Comparison of ENCODE assay signal across 23 cellular contexts in the genomic region with DNA sequence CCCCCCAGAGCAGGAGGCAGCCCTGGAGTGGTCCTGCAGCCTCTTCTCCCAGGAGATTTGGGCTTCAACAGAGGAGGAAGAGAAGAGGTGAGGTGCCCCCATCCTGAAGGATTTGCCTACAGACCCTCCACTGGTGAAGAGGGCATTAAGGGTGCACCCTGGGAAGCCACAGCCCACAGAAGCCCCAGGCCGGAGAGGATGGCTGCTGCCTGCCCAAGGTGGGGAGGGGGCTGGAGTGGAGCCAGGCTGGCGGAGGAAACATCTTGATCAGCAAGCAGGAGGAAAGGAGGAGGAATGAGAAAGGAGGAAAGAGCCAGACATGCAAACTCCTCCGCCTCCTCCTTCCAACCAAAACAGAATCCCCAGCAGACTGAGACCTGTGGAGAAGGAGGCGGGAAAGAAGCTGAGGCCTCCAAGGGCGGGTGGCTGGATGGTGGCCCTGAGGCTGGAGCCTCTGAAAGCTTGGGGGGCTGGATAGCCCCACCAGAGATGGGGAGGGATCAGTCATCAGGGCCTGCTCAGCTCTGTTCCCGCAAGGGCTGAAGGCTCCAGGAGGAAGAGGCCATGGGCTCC. TPM values are rescaled to one million over a fixed set of nuclear protein-coding genes. Genes with fewer than 3 reads are reported as not detected.
A peak's percentile ranks its signal among the peaks of the same experiment; 100 is the strongest.
DNase-seq lines count a peak whose midpoint lies in the region; ATAC-seq and TF ChIP-seq lines count a peak whose summit lies in the region.
"Had no signal": no experiment of that assay in that cellular context is flagged by ENCODE, and none has a peak within 500 bp of the region (broad histone marks: within the 10 kb centered on the region; RNA-seq: fewer than 3 reads in every experiment).

No MANE protein-coding gene starts in this region.

- no peak overlapping the region for H3K4me3 Mint-ChIP-seq in endothelial cell (ENCODE audit: unreplicated experiment)
- H3K4me3 Mint-ChIP-seq in naive thymus-derived CD8-positive, alpha-beta T cell: peak overlapping the region in 1 of 10 donors; percentile 45
- H3K4me3 Mint-ChIP-seq: activated naive CD8-positive, alpha-beta T cell treated with anti-CD3 and anti-CD28 coated beads for 36 hours; naive thymus-derived CD4-positive, alpha-beta T cell had no signal

- peak overlapping the region; percentile 61 for H3K9ac ChIP-seq in NT2/D1 (ENCODE audit: insufficient read length, low read depth)

- TF ChIP-seq CTCF in endothelial cell (IDR thresholded peaks at IDR 0.05; ENCODE audit: unreplicated experiment): no peak
- TF ChIP-seq CTCF in upper lobe of left lung (IDR thresholded peaks at IDR 0.05): no peak

- H3K4me3 ChIP-seq in NT2/D1 (ENCODE audit: insufficient read length, low read depth): no peak overlapping the region
- H3K4me3 ChIP-seq in muscle layer of duodenum (ENCODE audit: low read depth in 1 of 2, low read length in 2 of 2): no peak overlapping the region
- no peak overlapping the region for H3K4me3 ChIP-seq in upper lobe of left lung
- H3K4me3 ChIP-seq: GM12878 had no signal

- no peak for TF ChIP-seq EP300 in upper lobe of left lung (IDR thresholded peaks at IDR 0.05)

- no peaks in the 10 kb centered on the region for H3K9me3 Mint-ChIP-seq in endothelial cell (ENCODE audit: unreplicated experiment)
- no peaks in the 10 kb centered on the region for H3K9me3 Mint-ChIP-seq in naive thymus-derived CD8-positive, alpha-beta T cell
- H3K9me3 Mint-ChIP-seq: activated naive CD8-positive, alpha-beta T cell treated with anti-CD3 and anti-CD28 coated beads for 36 hours; naive thymus-derived CD4-positive, alpha-beta T cell had no signal

- H3K27ac ChIP-seq in muscle layer of duodenum (ENCODE audit: low read length) (peak overlapping the region; percentile 81), upper lobe of left lung (peak overlapping the region in 3 of 4 donors; percentile 16 to 88 (median 60))
- H3K27ac ChIP-seq: brain microvascular endothelial cell had no signal

- peaks cover 29% of the 10 kb centered on the region for H3K36me3 Mint-ChIP-seq in endothelial cell (ENCODE audit: low read depth, unreplicated experiment)
- H3K36me3 Mint-ChIP-seq in naive thymus-derived CD8-positive, alpha-beta T cell: peaks cover 0 to 26% (median 2%) of the 10 kb centered on the region in 3 donors

- H3K4me1 ChIP-seq in NT2/D1 (ENCODE audit: insufficient read depth, insufficient read length) (peaks cover 19% of the 10 kb centered on the region), muscle layer of duodenum (ENCODE audit: control insufficient read depth in 1 of 2, insufficient read depth in 2 of 2, low read length in 2 of 2) (peaks cover 16 to 29% of the 10 kb centered on the region in 2 donors), upper lobe of left lung (peaks cover 50 to 86% (median 70%) of the 10 kb centered on the region in 4 donors)

- peak overlapping the region; percentile 48 for H3K27ac Mint-ChIP-seq in endothelial cell (ENCODE audit: unreplicated experiment)
- H3K27ac Mint-ChIP-seq in naive thymus-derived CD8-positive, alpha-beta T cell: peak overlapping the region in 2 of 10 donors; percentile 35 to 88
- H3K27ac Mint-ChIP-seq: activated naive CD8-positive, alpha-beta T cell treated with anti-CD3 and anti-CD28 coated beads for 36 hours had no signal

- TF ChIP-seq POLR2A in upper lobe of left lung (IDR thresholded peaks at IDR 0.05): no peak

- POLR2A ChIA-PET in naive thymus-derived CD8-positive, alpha-beta T cell (lab: Charles Lee): no interaction called here

- WGBS in upper lobe of left lung, 2 donors: 56 to 62% methylated on average over 6 of the region's 6 CpGs

- DNase-seq in NT2/D1 (ENCODE audit: low read depth, low spot score) (no peak), endothelial cell (ENCODE audit: low spot score) (no peak), upper lobe of left lung (no peak), DMS 273 treated with DMSO at 0.1 percent for 48 hours (lab: John Stamatoyannopoulos, UW) (no peak)
- no peak for DNase-seq in naive thymus-derived CD8-positive, alpha-beta T cell
- DNase-seq: activated CD4-positive, alpha-beta T cell treated with anti-CD3 and anti-CD28 coated beads for 1 hour; activated naive CD8-positive, alpha-beta T cell treated with anti-CD3 and anti-CD28 coated beads for 36 hours; AML-193; brain microvascular endothelial cell; dermis blood vessel endothelial cell; GF-D8; naive thymus-derived CD4-positive, alpha-beta T cell; NCI-H1436 treated with DMSO at 0.1 percent for 48 hours; NCI-H2171 treated with DMSO at 0.1 percent for 48 hours; retina; stimulated activated CD4-positive, alpha-beta T cell treated with anti-CD3 and anti-CD28 coated beads, Interleukin-15, amount 100 ng/mL, for 24 hours; stimulated activated naive CD4-positive, alpha-beta T cell treated with Interleukin-2 at 50 U/mL for 16 hours; T-helper 9 cell had no signal

- ATAC-seq in upper lobe of left lung (ENCODE audit: low FRiP score in 2 of 2): no peak
- ATAC-seq in activated CD4-positive, CD25-positive, alpha-beta regulatory T cell treated with anti-CD3 and anti-CD28 coated beads, Interleukin-2, amount 50 U/mL, for 24 hours: no peak
- no peak for ATAC-seq in naive thymus-derived CD8-positive, alpha-beta T cell
- ATAC-seq: GM12878; HepG2; naive thymus-derived CD4-positive, alpha-beta T cell had no signal

- peaks cover 81% of the 10 kb centered on the region for H3K4me1 Mint-ChIP-seq in endothelial cell (ENCODE audit: unreplicated experiment)
- peaks cover 57 to 89% (median 73%) of the 10 kb centered on the region in 4 donors for H3K4me1 Mint-ChIP-seq in naive thymus-derived CD8-positive, alpha-beta T cell

- H3K9me3 ChIP-seq in NT2/D1 (ENCODE audit: insufficient read depth, low read length) (no peaks in the 10 kb centered on the region), muscle layer of duodenum (ENCODE audit: control insufficient read depth in 1 of 2, low read length in 2 of 2) (no peaks in the 10 kb centered on the region), upper lobe of left lung (no peaks in the 10 kb centered on the region)

- no peaks in the 10 kb centered on the region for H3K27me3 ChIP-seq in NT2/D1 (ENCODE audit: insufficient read depth, insufficient read length)
- no peaks in the 10 kb centered on the region for H3K27me3 ChIP-seq in muscle layer of duodenum (ENCODE audit: low read depth, low read length)
- H3K27me3 ChIP-seq in upper lobe of left lung: no peaks in the 10 kb centered on the region
- H3K27me3 ChIP-seq: brain microvascular endothelial cell had no signal

- peaks cover 34% of the 10 kb centered on the region for H3K36me3 ChIP-seq in NT2/D1 (ENCODE audit: insufficient read depth, insufficient read length, low read length)
- peaks cover 6 to 7% of the 10 kb centered on the region in 2 donors for H3K36me3 ChIP-seq in muscle layer of duodenum (ENCODE audit: control insufficient read depth in 1 of 2, insufficient read depth in 2 of 2, low read length in 2 of 2)
- peaks cover 0 to 33% (median 4%) of the 10 kb centered on the region in 4 donors for H3K36me3 ChIP-seq in upper lobe of left lung
- H3K36me3 ChIP-seq: brain microvascular endothelial cell had no signal

- H3K27me3 Mint-ChIP-seq in endothelial cell (ENCODE audit: unreplicated experiment): peaks cover 12% of the 10 kb centered on the region
- H3K27me3 Mint-ChIP-seq in naive thymus-derived CD8-positive, alpha-beta T cell: no peaks in the 10 kb centered on the region
- H3K27me3 Mint-ChIP-seq: activated naive CD8-positive, alpha-beta T cell treated with anti-CD3 and anti-CD28 coated beads for 36 hours; naive thymus-derived CD4-positive, alpha-beta T cell had no signal

RNA-seq across cellular contexts. Expression of a gene that starts 31.3 kb away (rescaled TPM):
- 197 TPM for total RNA-seq in endothelial cell (ENCODE audit: unreplicated experiment)
- 100 to 1,000 TPM; 119 to 235 (median 170) TPM for total RNA-seq in upper lobe of left lung
- 10 to 100 TPM; 60.0 to 65.3 TPM for total RNA-seq in naive thymus-derived CD8-positive, alpha-beta T cell
- 10 to 100 TPM in 1 of 3 donors, 1 to 10 TPM in 2; 7.6 to 12.2 (median 9.0) TPM for polyA plus RNA-seq in naive thymus-derived CD8-positive, alpha-beta T cell
- total RNA-seq: OCI-LY7 had no signal
